ENCODE assay signal across 1 cellular context in the genomic region with DNA sequence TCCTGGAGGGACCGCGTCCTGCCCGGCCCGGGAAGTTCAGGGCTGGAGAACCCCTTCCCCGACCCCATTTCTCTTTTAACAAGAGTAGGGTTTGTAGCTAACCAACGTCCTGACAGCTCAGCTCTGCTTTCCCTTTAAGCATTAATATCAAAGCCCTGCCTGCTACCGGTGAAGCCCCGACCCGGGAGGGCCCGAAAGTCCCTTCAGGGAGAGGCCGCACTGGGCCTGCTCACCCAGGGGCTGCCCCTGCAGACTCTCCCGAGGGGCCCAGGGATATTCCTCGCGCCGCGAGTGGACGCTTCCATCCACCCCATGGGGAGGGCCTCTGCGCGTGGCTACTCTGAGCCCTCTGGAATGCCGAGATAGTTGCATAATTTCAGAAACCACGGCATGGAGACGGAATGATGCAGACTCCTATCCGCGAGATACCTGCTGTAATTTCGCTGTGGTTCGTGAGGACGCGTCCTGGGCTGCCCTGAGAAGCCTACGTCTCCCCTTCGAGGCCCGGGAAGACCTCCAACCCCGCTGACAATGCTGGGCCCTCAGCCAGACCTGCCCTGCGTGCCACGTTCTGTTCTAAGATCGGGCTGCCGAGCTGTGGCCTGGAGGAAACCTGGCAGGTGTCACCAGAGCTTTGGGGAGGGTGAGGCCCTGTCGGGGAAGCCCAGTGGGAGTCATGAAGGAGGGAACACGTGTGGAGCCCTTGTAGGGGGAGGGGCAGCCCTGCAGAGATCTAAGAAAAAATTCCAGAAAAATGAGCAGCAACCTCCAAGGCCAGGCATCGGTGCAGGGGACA.
TF ChIP-seq lines count a peak whose summit lies in the region.

No MANE protein-coding gene starts in this region.

TF ChIP-seq in HepG2, 621 proteins besides CTCF, POLR2A, EP300 and RAD21 (continued from another document and continues in another):
- TF ChIP-seq, protein P1, sequence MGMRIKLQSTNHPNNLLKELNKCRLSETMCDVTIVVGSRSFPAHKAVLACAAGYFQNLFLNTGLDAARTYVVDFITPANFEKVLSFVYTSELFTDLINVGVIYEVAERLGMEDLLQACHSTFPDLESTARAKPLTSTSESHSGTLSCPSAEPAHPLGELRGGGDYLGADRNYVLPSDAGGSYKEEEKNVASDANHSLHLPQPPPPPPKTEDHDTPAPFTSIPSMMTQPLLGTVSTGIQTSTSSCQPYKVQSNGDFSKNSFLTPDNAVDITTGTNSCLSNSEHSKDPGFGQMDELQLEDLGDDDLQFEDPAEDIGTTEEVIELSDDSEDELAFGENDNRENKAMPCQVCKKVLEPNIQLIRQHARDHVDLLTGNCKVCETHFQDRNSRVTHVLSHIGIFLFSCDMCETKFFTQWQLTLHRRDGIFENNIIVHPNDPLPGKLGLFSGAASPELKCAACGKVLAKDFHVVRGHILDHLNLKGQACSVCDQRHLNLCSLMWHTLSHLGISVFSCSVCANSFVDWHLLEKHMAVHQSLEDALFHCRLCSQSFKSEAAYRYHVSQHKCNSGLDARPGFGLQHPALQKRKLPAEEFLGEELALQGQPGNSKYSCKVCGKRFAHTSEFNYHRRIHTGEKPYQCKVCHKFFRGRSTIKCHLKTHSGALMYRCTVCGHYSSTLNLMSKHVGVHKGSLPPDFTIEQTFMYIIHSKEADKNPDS (CRISPR knock-in tag; IDR thresholded peaks at IDR 0.05) = no peak
- TF ChIP-seq SALL1 (CRISPR knock-in tag; IDR thresholded peaks at IDR 0.05) (peak; percentile 34), XRCC5 (optimal IDR thresholded peaks at IDR 0.05; ENCODE audit: low read length) (no peak), ZFP36L2 (CRISPR knock-in tag; IDR thresholded peaks at IDR 0.05) (no peak), DNMT1 (CRISPR knock-in tag; IDR thresholded peaks at IDR 0.05) (no peak), REL (CRISPR knock-in tag; conservative IDR thresholded peaks at IDR 0.05) (no peak), REPIN1 (CRISPR knock-in tag; IDR thresholded peaks at IDR 0.05; ENCODE audit: borderline replicate concordance, low read depth) (0 out of 2 replicates have a peak, but pooled peaks have one; percentile 49), MIXL1 (CRISPR knock-in tag; IDR thresholded peaks at IDR 0.05) (no peak), ZNF678 (CRISPR knock-in tag; IDR thresholded peaks at IDR 0.05) (no peak), KAT7 (CRISPR knock-in tag; IDR thresholded peaks at IDR 0.05; ENCODE audit: borderline replicate concordance) (no peak), MTF2 (CRISPR knock-in tag; IDR thresholded peaks at IDR 0.05; ENCODE audit: borderline replicate concordance) (no peak), BRD4 (CRISPR knock-in tag; IDR thresholded peaks at IDR 0.05) (no peak; the same call in 1 of the 2 replicates), ZSCAN30 (CRISPR knock-in tag; IDR thresholded peaks at IDR 0.05) (peak; percentile 55; the same call in 1 of the 2 replicates), PHF8 (CRISPR knock-in tag; IDR thresholded peaks at IDR 0.05) (peak; percentile 55; the same call in 1 of the 2 replicates), THYN1 (CRISPR knock-in tag; IDR thresholded peaks at IDR 0.05; ENCODE audit: borderline replicate concordance, low read depth) (no peak), ZNF547 (CRISPR knock-in tag; IDR thresholded peaks at IDR 0.05) (peak; percentile 50; the same call in 1 of the 2 replicates), ZNF629 (CRISPR knock-in tag; conservative IDR thresholded peaks at IDR 0.05) (no peak), NCOR1 (IDR thresholded peaks at IDR 0.05; ENCODE audit: borderline replicate concordance, low read length) (no peak), ZNF274 (CRISPR knock-in tag; IDR thresholded peaks at IDR 0.05) (peak; percentile 72), ZNF616 (CRISPR knock-in tag; IDR thresholded peaks at IDR 0.05; ENCODE audit: low read depth) (0 out of 2 replicates have a peak, but pooled peaks have one; percentile 20), HOXA5 (CRISPR knock-in tag; IDR thresholded peaks at IDR 0.05) (peak; percentile 72; the same call in 1 of the 2 replicates), PHB2 (IDR thresholded peaks at IDR 0.05; ENCODE audit: partially characterized antibody) (no peak), ZNF501 (CRISPR knock-in tag; IDR thresholded peaks at IDR 0.05) (peak; percentile 77), ZFP82 (CRISPR knock-in tag; IDR thresholded peaks at IDR 0.05; ENCODE audit: borderline replicate concordance) (no peak), MBD4 (IDR thresholded peaks at IDR 0.05; ENCODE audit: borderline replicate concordance, low read length) (no peak), NFKB2 (CRISPR knock-in tag; IDR thresholded peaks at IDR 0.05; ENCODE audit: borderline replicate concordance) (no peak), NR2F6 (IDR thresholded peaks at IDR 0.05) (no peak), NR2F6 (CRISPR knock-in tag; IDR thresholded peaks at IDR 0.05) (no peak), ZNF549 (CRISPR knock-in tag; IDR thresholded peaks at IDR 0.05) (no peak), KAT8 (CRISPR knock-in tag; IDR thresholded peaks at IDR 0.05) (peak; percentile 36; the same call in 1 of the 2 replicates)
- TF ChIP-seq, protein P2, sequence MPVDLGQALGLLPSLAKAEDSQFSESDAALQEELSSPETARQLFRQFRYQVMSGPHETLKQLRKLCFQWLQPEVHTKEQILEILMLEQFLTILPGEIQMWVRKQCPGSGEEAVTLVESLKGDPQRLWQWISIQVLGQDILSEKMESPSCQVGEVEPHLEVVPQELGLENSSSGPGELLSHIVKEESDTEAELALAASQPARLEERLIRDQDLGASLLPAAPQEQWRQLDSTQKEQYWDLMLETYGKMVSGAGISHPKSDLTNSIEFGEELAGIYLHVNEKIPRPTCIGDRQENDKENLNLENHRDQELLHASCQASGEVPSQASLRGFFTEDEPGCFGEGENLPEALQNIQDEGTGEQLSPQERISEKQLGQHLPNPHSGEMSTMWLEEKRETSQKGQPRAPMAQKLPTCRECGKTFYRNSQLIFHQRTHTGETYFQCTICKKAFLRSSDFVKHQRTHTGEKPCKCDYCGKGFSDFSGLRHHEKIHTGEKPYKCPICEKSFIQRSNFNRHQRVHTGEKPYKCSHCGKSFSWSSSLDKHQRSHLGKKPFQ (CRISPR knock-in tag; IDR thresholded peaks at IDR 0.05; ENCODE audit: insufficient replicate concordance) = no peak
- TF ChIP-seq, protein P3, sequence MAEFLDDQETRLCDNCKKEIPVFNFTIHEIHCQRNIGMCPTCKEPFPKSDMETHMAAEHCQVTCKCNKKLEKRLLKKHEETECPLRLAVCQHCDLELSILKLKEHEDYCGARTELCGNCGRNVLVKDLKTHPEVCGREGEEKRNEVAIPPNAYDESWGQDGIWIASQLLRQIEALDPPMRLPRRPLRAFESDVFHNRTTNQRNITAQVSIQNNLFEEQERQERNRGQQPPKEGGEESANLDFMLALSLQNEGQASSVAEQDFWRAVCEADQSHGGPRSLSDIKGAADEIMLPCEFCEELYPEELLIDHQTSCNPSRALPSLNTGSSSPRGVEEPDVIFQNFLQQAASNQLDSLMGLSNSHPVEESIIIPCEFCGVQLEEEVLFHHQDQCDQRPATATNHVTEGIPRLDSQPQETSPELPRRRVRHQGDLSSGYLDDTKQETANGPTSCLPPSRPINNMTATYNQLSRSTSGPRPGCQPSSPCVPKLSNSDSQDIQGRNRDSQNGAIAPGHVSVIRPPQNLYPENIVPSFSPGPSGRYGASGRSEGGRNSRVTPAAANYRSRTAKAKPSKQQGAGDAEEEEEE (CRISPR knock-in tag; IDR thresholded peaks at IDR 0.05; ENCODE audit: borderline replicate concordance) = no peak
- TF ChIP-seq, protein P4, sequence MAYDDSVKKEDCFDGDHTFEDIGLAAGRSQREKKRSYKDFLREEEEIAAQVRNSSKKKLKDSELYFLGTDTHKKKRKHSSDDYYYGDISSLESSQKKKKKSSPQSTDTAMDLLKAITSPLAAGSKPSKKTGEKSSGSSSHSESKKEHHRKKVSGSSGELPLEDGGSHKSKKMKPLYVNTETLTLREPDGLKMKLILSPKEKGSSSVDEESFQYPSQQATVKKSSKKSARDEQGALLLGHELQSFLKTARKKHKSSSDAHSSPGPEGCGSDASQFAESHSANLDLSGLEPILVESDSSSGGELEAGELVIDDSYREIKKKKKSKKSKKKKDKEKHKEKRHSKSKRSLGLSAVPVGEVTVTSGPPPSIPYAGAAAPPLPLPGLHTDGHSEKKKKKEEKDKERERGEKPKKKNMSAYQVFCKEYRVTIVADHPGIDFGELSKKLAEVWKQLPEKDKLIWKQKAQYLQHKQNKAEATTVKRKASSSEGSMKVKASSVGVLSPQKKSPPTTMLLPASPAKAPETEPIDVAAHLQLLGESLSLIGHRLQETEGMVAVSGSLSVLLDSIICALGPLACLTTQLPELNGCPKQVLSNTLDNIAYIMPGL (CRISPR knock-in tag; IDR thresholded peaks at IDR 0.05; ENCODE audit: borderline replicate concordance in 1 of 2, low read depth in 1 of 2) = peak in 1 of 2 experiments; percentile 57; a peak in 1 of 4 replicates
- TF ChIP-seq, protein P5, sequence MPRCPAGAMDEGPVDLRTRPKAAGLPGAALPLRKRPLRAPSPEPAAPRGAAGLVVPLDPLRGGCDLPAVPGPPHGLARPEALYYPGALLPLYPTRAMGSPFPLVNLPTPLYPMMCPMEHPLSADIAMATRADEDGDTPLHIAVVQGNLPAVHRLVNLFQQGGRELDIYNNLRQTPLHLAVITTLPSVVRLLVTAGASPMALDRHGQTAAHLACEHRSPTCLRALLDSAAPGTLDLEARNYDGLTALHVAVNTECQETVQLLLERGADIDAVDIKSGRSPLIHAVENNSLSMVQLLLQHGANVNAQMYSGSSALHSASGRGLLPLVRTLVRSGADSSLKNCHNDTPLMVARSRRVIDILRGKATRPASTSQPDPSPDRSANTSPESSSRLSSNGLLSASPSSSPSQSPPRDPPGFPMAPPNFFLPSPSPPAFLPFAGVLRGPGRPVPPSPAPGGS (CRISPR knock-in tag; IDR thresholded peaks at IDR 0.05) = no peak
- TF ChIP-seq, protein P6, sequence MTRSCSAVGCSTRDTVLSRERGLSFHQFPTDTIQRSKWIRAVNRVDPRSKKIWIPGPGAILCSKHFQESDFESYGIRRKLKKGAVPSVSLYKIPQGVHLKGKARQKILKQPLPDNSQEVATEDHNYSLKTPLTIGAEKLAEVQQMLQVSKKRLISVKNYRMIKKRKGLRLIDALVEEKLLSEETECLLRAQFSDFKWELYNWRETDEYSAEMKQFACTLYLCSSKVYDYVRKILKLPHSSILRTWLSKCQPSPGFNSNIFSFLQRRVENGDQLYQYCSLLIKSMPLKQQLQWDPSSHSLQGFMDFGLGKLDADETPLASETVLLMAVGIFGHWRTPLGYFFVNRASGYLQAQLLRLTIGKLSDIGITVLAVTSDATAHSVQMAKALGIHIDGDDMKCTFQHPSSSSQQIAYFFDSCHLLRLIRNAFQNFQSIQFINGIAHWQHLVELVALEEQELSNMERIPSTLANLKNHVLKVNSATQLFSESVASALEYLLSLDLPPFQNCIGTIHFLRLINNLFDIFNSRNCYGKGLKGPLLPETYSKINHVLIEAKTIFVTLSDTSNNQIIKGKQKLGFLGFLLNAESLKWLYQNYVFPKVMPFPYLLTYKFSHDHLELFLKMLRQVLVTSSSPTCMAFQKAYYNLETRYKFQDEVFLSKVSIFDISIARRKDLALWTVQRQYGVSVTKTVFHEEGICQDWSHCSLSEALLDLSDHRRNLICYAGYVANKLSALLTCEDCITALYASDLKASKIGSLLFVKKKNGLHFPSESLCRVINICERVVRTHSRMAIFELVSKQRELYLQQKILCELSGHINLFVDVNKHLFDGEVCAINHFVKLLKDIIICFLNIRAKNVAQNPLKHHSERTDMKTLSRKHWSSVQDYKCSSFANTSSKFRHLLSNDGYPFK (CRISPR knock-in tag; IDR thresholded peaks at IDR 0.05; ENCODE audit: borderline replicate concordance) = 0 out of 2 replicates have a peak, but pooled peaks have one; percentile 14
- TF ChIP-seq, protein P7, sequence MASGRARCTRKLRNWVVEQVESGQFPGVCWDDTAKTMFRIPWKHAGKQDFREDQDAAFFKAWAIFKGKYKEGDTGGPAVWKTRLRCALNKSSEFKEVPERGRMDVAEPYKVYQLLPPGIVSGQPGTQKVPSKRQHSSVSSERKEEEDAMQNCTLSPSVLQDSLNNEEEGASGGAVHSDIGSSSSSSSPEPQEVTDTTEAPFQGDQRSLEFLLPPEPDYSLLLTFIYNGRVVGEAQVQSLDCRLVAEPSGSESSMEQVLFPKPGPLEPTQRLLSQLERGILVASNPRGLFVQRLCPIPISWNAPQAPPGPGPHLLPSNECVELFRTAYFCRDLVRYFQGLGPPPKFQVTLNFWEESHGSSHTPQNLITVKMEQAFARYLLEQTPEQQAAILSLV (CRISPR knock-in tag; IDR thresholded peaks at IDR 0.05; ENCODE audit: borderline replicate concordance) = no peak; the same call in 1 of the 2 replicates
- TF ChIP-seq, protein P8, sequence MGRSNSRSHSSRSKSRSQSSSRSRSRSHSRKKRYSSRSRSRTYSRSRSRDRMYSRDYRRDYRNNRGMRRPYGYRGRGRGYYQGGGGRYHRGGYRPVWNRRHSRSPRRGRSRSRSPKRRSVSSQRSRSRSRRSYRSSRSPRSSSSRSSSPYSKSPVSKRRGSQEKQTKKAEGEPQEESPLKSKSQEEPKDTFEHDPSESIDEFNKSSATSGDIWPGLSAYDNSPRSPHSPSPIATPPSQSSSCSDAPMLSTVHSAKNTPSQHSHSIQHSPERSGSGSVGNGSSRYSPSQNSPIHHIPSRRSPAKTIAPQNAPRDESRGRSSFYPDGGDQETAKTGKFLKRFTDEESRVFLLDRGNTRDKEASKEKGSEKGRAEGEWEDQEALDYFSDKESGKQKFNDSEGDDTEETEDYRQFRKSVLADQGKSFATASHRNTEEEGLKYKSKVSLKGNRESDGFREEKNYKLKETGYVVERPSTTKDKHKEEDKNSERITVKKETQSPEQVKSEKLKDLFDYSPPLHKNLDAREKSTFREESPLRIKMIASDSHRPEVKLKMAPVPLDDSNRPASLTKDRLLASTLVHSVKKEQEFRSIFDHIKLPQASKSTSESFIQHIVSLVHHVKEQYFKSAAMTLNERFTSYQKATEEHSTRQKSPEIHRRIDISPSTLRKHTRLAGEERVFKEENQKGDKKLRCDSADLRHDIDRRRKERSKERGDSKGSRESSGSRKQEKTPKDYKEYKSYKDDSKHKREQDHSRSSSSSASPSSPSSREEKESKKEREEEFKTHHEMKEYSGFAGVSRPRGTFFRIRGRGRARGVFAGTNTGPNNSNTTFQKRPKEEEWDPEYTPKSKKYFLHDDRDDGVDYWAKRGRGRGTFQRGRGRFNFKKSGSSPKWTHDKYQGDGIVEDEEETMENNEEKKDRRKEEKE (IDR thresholded peaks at IDR 0.05) = no peak
